Comparison of ENCODE assay signal across 37 cellular contexts in the genomic region with DNA sequence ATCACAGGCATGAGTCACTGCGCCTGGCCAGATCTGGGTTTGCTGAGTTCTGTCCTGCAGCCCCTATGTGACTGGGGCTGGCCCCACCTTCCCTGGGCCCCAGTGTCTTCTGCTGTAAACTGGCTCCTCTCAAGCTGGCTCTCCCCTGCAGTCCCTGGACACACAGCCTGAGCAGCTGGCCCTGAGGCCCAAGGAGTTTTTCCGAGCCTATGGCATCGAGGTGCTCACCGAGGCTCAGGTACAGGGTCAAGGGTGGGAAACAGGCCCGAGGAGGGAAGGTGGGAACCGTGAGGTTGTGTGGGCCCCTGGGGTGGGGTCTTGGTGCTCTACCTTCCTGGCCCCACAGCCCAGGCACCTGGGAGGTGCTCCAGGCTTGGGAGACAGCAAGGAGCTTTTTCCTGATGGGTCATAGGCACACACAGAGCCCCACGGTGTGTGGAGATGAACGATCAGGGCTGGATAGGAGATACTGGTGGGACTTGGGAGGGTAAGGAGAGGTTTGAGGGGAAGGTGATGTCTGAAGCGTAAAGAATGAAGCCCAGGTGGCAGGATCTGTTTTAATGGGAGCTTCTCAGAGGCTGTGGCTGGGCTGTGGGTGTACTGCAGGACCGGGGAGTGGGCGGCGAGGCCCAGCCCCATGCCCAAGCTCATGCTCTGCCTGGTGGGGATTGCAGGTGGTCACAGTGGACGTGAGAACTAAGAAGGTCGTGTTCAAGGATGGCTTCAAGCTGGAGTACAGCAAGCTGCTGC. TPM values are rescaled to one million over a fixed set of nuclear protein-coding genes. Genes with fewer than 3 reads are reported as not detected.
"Had no signal": no experiment of that assay in that cellular context is flagged by ENCODE, and none has a peak within 500 bp of the region (broad histone marks: within the 10 kb centered on the region; RNA-seq: fewer than 3 reads in every experiment).

No MANE protein-coding gene starts in this region.

- H3K4me2 ChIP-seq: PC-9 had no signal

- H3K36me3 ChIP-seq: adrenal gland, WERI-Rb-1 had no signal

- H3K27ac ChIP-seq: adrenal gland, PC-9, RWPE1, WERI-Rb-1 had no signal

- H3K27me3 ChIP-seq: adrenal gland had no signal

- ATAC-seq: activated CD8-positive, alpha-beta T cell treated with anti-CD3 and anti-CD28 coated beads for 36 hours; activated T-cell treated with anti-CD3 and anti-CD28 coated beads, Interleukin-2, amount 50 U/mL, for 72 hours; activated T-helper 17 cell treated with anti-CD3 and anti-CD28 coated beads, Interleukin-2, amount 50 U/mL, for 72 hours had no signal

- FAIRE-seq: RCC 7860 had no signal

- DNase-seq: activated CD4-positive, alpha-beta T cell treated with anti-CD3 and anti-CD28 coated beads, Interleukin-2, amount 10 ng/mL, durations not matched to agents 24 days and 14 days; activated CD4-positive, alpha-beta T cell treated with anti-CD3 and anti-CD28 coated beads, Interleukin-2, amount 50 U/mL, for 4 hours; activated CD8-positive, alpha-beta T cell treated with anti-CD3 and anti-CD28 coated beads for 36 hours; activated effector memory CD4-positive, alpha-beta T cell treated with anti-CD3 and anti-CD28 coated beads, Interleukin-2, amount 50 U/mL, for 16 hours; activated naive CD4-positive, alpha-beta T cell; activated naive CD4-positive, alpha-beta T cell treated with anti-CD3 and anti-CD28 coated beads, Interleukin-2, amount 50 U/mL, for 16 hours; activated naive CD8-positive, alpha-beta T cell treated with anti-CD3 and anti-CD28 coated beads, Interleukin-2, amount 10 ng/mL, durations not matched to agents 7 days and 5 days; activated T-cell treated with anti-CD3 and anti-CD28 coated beads, Interleukin-2, amount 50 U/mL, for 1 hour; activated T-cell treated with anti-CD3 and anti-CD28 coated beads, Interleukin-2, amount 50 U/mL, for 72 hours; adrenal gland; caudate nucleus; cerebellar nuclear complex; Karpas-422; KBM-7; NCI-H1048; NCI-H1105 treated with DMSO at 0.1 percent for 48 hours; NCI-H1436; NCI-H1694; NCI-H1930; NCI-H2081 treated with DMSO at 0.1 percent for 48 hours; NCI-H345; NCI-H510A; NCI-H526; NCI-H748 treated with DMSO at 0.1 percent for 48 hours; NK-92 treated with Interleukin-12 subunit alpha and Interleukin-12 subunit beta, amount 100 ng/mL, for 24 hours; PC-9; Right ventricle myocardium superior; SW 1271; T1000; WERI-Rb-1 had no signal

- H3K4me3 ChIP-seq: adrenal gland, PC-9 had no signal

- H2AFZ ChIP-seq: PC-9 had no signal

RNA-seq across cellular contexts. Expression of a gene that starts 8.7 kb away (rescaled TPM):
- total RNA-seq: activated T-helper 17 cell treated with anti-CD3 and anti-CD28 coated beads, Interleukin-2, amount 50 U/mL, for 72 hours; T-helper 1 cell treated with Interleukin-12 subunit alpha and Interleukin-12 subunit beta and Interleukin-4 antibody, amounts not matched to agents 30 ng/mL and 1 ng/mL, for 36 hours had no signal

RNA-seq across cellular contexts. Expression of a gene that starts 39.2 kb away (rescaled TPM):
- total RNA-seq: activated CD4-positive, alpha-beta T cell treated with anti-CD3 and anti-CD28 coated beads, Interleukin-2, amount 10 ng/mL, durations not matched to agents 24 days and 14 days had no signal

RNA-seq across cellular contexts. Expression of a gene that starts 56.6 kb away (rescaled TPM):
- total RNA-seq: activated CD4-positive, alpha-beta T cell treated with anti-CD3 and anti-CD28 coated beads, Interleukin-2, amount 10 ng/mL, durations not matched to agents 24 days and 14 days; activated CD8-positive, alpha-beta T cell treated with anti-CD3 and anti-CD28 coated beads for 36 hours; activated T-cell treated with anti-CD3 and anti-CD28 coated beads, Interleukin-2, amount 50 U/mL, for 72 hours; activated T-helper 17 cell treated with anti-CD3 and anti-CD28 coated beads, Interleukin-2, amount 50 U/mL, for 72 hours; MCF 10A; OCI-LY7; PC-9; T-helper 1 cell treated with Interleukin-12 subunit alpha and Interleukin-12 subunit beta and Interleukin-4 antibody, amounts not matched to agents 30 ng/mL and 1 ng/mL, for 36 hours; T-helper 2 cell treated with Interferon-gamma antibody and Interleukin-4, amounts not matched to agents 100 ng/mL and 5 ng/mL, for 36 hours had no signal
